8 cellular contexts compared by ENCODE assay signal in the genomic region with DNA sequence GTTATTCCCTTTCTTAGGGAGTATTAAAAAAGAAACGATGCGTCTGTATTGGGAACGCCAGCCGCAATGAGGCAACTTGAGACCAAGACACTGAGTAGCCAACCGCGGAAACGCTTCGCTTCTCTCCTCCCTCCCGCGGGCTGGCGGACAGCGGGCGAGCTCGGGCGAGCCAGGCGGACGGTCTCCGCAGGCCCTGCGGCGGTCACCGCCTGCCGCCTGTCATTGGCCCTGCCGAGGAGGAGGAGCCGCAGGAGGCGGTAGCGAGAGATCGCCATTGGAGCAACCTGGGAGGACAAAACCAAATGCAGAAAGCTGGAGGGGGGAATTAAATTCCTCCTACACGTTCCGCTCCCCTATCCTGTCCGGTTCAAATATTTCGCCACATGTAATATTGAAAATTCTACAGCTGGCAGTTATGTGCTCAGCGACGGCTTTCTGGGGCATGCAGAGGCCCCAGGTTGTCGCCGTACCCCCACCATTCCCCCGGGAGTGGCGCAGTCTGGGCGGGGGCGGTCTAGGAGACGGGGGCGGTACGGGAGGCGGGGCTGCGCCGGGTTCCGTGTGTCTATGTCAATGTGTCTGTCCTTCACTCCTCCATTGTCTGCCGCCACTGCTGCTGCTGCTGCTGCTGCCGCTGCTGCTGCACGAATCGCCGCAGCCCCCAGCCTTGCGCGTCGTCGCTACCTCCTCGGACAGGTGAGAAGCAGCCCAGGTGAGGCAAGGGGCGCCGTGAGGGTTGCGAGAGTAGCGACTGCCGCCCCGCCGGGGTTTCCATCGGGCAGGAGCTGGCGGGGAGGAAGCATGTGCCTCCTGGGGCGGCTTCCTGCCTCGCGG. TPM values are rescaled to one million over a fixed set of nuclear protein-coding genes. Genes with fewer than 3 reads are reported as not detected.
DNase-seq lines count a peak whose midpoint lies in the region; ATAC-seq lines count a peak whose summit lies in the region.

ANKMY2 (minus strand) TSS at position 162 of the 834 bp plus-strand sequence. CDS start 181 bp downstream, outside the sequence.
BZW2 (plus strand) TSS at position 589 of the 834 bp plus-strand sequence. CDS start 19,263 bp downstream, outside the sequence.

- peak; percentile 97 for ATAC-seq in GM21360 (IDR thresholded peaks at IDR 0.05; ENCODE audit: unreplicated experiment)

- H3K4me3 ChIP-seq in effector memory CD4-positive, alpha-beta T cell (ENCODE audit: insufficient read depth, low read depth, low read length, poor library complexity, severe bottlenecking): peak within 1 kb of the TSS; percentile 98

- DNase-seq in CMK (ENCODE audit: low read depth): peak; percentile 68
- DNase-seq in HT-29 (ENCODE audit: low spot score): peak; percentile 96
- DNase-seq in NK-92 treated with Interleukin-12 subunit alpha and Interleukin-12 subunit beta, amount 100 ng/mL, for 24 hours (lab: John Stamatoyannopoulos, UW): peak; percentile 84
- DNase-seq in activated CD8-positive, alpha-beta memory T cell treated with anti-CD3 and anti-CD28 coated beads for 4 hours (ENCODE audit: low read depth in 2 of 2): peak; percentile 80 to 88
- peak; percentile 83 to 89 (median 88) for DNase-seq in effector memory CD4-positive, alpha-beta T cell
- DNase-seq in medulla oblongata (ENCODE audit: extremely low spot score): peak; percentile 97
- DNase-seq in stimulated activated CD4-positive, alpha-beta T cell treated with anti-CD3 and anti-CD28 coated beads, TNF-alpha, amount 100 ng/mL, for 48 hours (ENCODE audit: low read depth in 3 of 3): peak; percentile 74 to 90 (median 86)

- peaks cover 10% of the 10 kb centered on the region for H3K4me1 ChIP-seq in effector memory CD4-positive, alpha-beta T cell (ENCODE audit: control insufficient read depth, insufficient read depth, low read length, poor library complexity, severe bottlenecking)

- no peaks in the 10 kb centered on the region for H3K9me3 ChIP-seq in effector memory CD4-positive, alpha-beta T cell (ENCODE audit: control insufficient read depth, low read length)

- no peaks in the 10 kb centered on the region for H3K36me3 ChIP-seq in effector memory CD4-positive, alpha-beta T cell (ENCODE audit: control insufficient read depth, insufficient read depth, low read length)

- peak within 1 kb of the TSS; percentile 72 for H3K27ac ChIP-seq in effector memory CD4-positive, alpha-beta T cell (ENCODE audit: insufficient read depth, low read length, poor library complexity, severe bottlenecking)

- no peaks in the 10 kb centered on the region for H3K27me3 ChIP-seq in effector memory CD4-positive, alpha-beta T cell (replicated peaks; ENCODE audit: control insufficient read depth, insufficient read depth, low read length, poor library complexity, severe bottlenecking)

RNA-seq across cellular contexts. Expression of gene ANKMY2, which starts in this region (rescaled TPM):
- 8.8 and 10.2 TPM in 2 replicates for total RNA-seq in HT-29 (2014; rRNA removed; shearing (Covaris generic))

RNA-seq across cellular contexts. Expression of gene BZW2, which starts in this region (rescaled TPM):
- total RNA-seq in HT-29 (2014; rRNA removed; shearing (Covaris generic)): 110 and 115 TPM in 2 replicates

Comparison
In these comparisons a context has a peak if more than half of its experiments do, and no peak if none do; other contexts are left out.
1. Peak in every context shown above with its lines: DNase-seq, ATAC-seq, H3K4me3 ChIP-seq and H3K27ac ChIP-seq.